In genomic region chr2:9948721-9949120, GRCh38 we compare ENCODE assay signal across 1 cellular context.
TF ChIP-seq lines count a peak whose summit lies in the region.

No MANE protein-coding gene starts in this region.

TF ChIP-seq in IMR-90, 13 proteins besides CTCF, POLR2A, EP300 and RAD21:
- TF ChIP-seq MXI1 (IDR thresholded peaks at IDR 0.05; ENCODE audit: borderline replicate concordance, low read depth, low read length) (no peak), CHD1 (IDR thresholded peaks at IDR 0.05; ENCODE audit: low read depth, low read length) (no peak), MAZ (IDR thresholded peaks at IDR 0.05; ENCODE audit: borderline replicate concordance, low read depth, low read length) (no peak), NFE2L2 (IDR thresholded peaks at IDR 0.05; ENCODE audit: low read depth, low read length) (no peak), FOS (IDR thresholded peaks at IDR 0.05; ENCODE audit: low read depth, low read length) (no peak), CEBPB (IDR thresholded peaks at IDR 0.05; ENCODE audit: low read depth, low read length) (no peak), MAFK (IDR thresholded peaks at IDR 0.05; ENCODE audit: low read depth, low read length) (no peak), RFX5 (IDR thresholded peaks at IDR 0.05; ENCODE audit: low read depth, low read length) (no peak), SMC3 (IDR thresholded peaks at IDR 0.05; ENCODE audit: low read depth, low read length) (no peak), BHLHE40 (IDR thresholded peaks at IDR 0.05; ENCODE audit: low read depth, low read length) (no peak), RCOR1 (IDR thresholded peaks at IDR 0.05; ENCODE audit: insufficient replicate concordance, low read length) (no peak)
- TF ChIP-seq, protein P1, sequence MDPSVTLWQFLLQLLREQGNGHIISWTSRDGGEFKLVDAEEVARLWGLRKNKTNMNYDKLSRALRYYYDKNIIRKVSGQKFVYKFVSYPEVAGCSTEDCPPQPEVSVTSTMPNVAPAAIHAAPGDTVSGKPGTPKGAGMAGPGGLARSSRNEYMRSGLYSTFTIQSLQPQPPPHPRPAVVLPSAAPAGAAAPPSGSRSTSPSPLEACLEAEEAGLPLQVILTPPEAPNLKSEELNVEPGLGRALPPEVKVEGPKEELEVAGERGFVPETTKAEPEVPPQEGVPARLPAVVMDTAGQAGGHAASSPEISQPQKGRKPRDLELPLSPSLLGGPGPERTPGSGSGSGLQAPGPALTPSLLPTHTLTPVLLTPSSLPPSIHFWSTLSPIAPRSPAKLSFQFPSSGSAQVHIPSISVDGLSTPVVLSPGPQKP (IDR thresholded peaks at IDR 0.05; ENCODE audit: borderline replicate concordance, low read depth, low read length) = no peak
- TF ChIP-seq, protein P2, sequence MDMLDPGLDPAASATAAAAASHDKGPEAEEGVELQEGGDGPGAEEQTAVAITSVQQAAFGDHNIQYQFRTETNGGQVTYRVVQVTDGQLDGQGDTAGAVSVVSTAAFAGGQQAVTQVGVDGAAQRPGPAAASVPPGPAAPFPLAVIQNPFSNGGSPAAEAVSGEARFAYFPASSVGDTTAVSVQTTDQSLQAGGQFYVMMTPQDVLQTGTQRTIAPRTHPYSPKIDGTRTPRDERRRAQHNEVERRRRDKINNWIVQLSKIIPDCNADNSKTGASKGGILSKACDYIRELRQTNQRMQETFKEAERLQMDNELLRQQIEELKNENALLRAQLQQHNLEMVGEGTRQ (IDR thresholded peaks at IDR 0.05; ENCODE audit: low read depth, low read length) = no peak
